21 cellular contexts compared by ENCODE assay signal in the genomic region with DNA sequence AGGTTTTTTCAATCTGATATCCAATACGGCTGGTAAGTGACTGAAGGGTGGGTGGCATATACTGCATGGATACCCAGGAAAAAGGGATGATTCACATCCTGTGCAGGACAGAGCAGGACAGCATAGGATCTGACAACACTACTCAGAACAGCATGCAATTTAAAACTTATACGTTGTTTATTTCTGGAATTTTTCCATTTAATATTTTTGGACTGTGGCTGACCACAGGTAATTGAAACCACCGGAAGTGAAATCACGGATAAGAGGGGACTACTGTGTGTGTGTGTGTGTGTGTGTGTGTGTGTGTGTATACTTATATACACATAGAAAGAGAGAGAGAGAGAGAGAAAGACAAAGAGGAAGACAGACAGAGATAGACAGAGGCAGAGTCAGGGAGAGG. TPM values are rescaled to one million over a fixed set of nuclear protein-coding genes. Genes with fewer than 3 reads are reported as not detected.
DNase-seq lines count a peak whose midpoint lies in the region; ATAC-seq and TF ChIP-seq lines count a peak whose summit lies in the region.
"Had no signal": no experiment of that assay in that cellular context is flagged by ENCODE, and none has a peak within 500 bp of the region (broad histone marks: within the 10 kb centered on the region; RNA-seq: fewer than 3 reads in every experiment).

No MANE protein-coding gene starts in this region.

- H3K27ac ChIP-seq in GM23248 (no peak overlapping the region), RWPE1 (no peak overlapping the region)
- H3K27ac ChIP-seq: C4-2B, spleen, tibial artery had no signal

- H3K4me2 ChIP-seq in GM23248 (ENCODE audit: unreplicated experiment) (no peak overlapping the region), skeletal muscle satellite cell (ENCODE audit: low read length) (peak overlapping the region; percentile 28)

- no peaks in the 10 kb centered on the region for H3K9me3 Mint-ChIP-seq in activated T-cell treated with anti-CD3 and anti-CD28 coated beads, Interleukin-2, amount 50 U/mL, for 24 hours

- H3K4me1 Mint-ChIP-seq in activated T-cell treated with anti-CD3 and anti-CD28 coated beads, Interleukin-2, amount 50 U/mL, for 24 hours (ENCODE audit: low read depth): no peaks in the 10 kb centered on the region

- in situ Hi-C loops in GM23248 (cut with MboI): no loop called here

- no peak overlapping the region for H2AFZ ChIP-seq in GM23248

- CTCF ChIA-PET in RWPE1 (lab: Yijun Ruan, JAX): interaction anchor here (0.6 kb wide), 1 partner anchor 21 kb away, joined by 5 read pairs; no protein-coding TSS in a partner anchor

- H3K9me3 ChIP-seq in GM23248 (ENCODE audit: low read depth) (no peaks in the 10 kb centered on the region), skeletal muscle satellite cell (replicated peaks; ENCODE audit: low read length) (no peaks in the 10 kb centered on the region)
- H3K9me3 ChIP-seq: spleen, tibial artery had no signal

- no peaks in the 10 kb centered on the region for H3K36me3 Mint-ChIP-seq in activated T-cell treated with anti-CD3 and anti-CD28 coated beads, Interleukin-2, amount 50 U/mL, for 24 hours (ENCODE audit: low read depth)
- H3K36me3 Mint-ChIP-seq: natural killer cell treated with Interleukin-12 subunit alpha and Interleukin-12 subunit beta and Interleukin-15 and Interleukin-18, amount 100 ng/mL, for 72 hours had no signal

- no peak for ATAC-seq in HG02642 (IDR thresholded peaks at IDR 0.05; ENCODE audit: poor library complexity, unreplicated experiment)
- ATAC-seq: HCT116; HepG2; natural killer cell treated with Interleukin-12 subunit alpha and Interleukin-12 subunit beta and Interleukin-15 and Interleukin-18, amount 100 ng/mL, for 72 hours had no signal

- H3K27me3 Mint-ChIP-seq in activated T-cell treated with anti-CD3 and anti-CD28 coated beads, Interleukin-2, amount 50 U/mL, for 24 hours: peaks cover 6% of the 10 kb centered on the region
- H3K27me3 Mint-ChIP-seq: natural killer cell treated with Interleukin-12 subunit alpha and Interleukin-12 subunit beta and Interleukin-15 and Interleukin-18, amount 100 ng/mL, for 72 hours had no signal

- no peak for TF ChIP-seq CTCF in RWPE1 (conservative IDR thresholded peaks at IDR 0.05; ENCODE audit: low read depth)
- TF ChIP-seq CTCF in epithelial cell of esophagus (IDR thresholded peaks at IDR 0.05; ENCODE audit: insufficient read depth, low read depth, low read length, missing control alignments): no peak

- H3K9me2 ChIP-seq in GM23248 (ENCODE audit: insufficient read depth): no peaks in the 10 kb centered on the region

- H3K79me2 ChIP-seq in GM23248 (ENCODE audit: insufficient read depth): no peaks in the 10 kb centered on the region

- no peak for TF ChIP-seq POLR2A in erythroblast (IDR thresholded peaks at IDR 0.05; ENCODE audit: low read length)

- H3K9ac ChIP-seq in GM23248 (no peak overlapping the region), skeletal muscle satellite cell (ENCODE audit: low read depth, low read length) (no peak overlapping the region)

- peaks cover 27% of the 10 kb centered on the region for H3K4me1 ChIP-seq in GM23248 (ENCODE audit: insufficient read depth)
- H3K4me1 ChIP-seq in skeletal muscle satellite cell (ENCODE audit: control insufficient read depth, insufficient read depth, low read length): peaks cover 6% of the 10 kb centered on the region
- H3K4me1 ChIP-seq: tibial artery had no signal

- H3F3A ChIP-seq in GM23248 (ENCODE audit: insufficient read depth): peaks cover 20% of the 10 kb centered on the region; the same call in 1 of the 2 replicates

- WGBS in GM23248 (ENCODE audit: low coverage in 1 of 2, low lambda C conversion rate in 2 of 2, missing lambda C conversion rate in 2 of 2), 2 experiments: 9 to 16% methylated on average over 4 of the region's 4 CpGs

- POLR2A ChIA-PET in RWPE1 (lab: Yijun Ruan, JAX; ENCODE audit: low non-redundant PET): no interaction called here

- H3K27me3 ChIP-seq in GM23248 (replicated peaks; ENCODE audit: insufficient read depth) (no peaks in the 10 kb centered on the region), skeletal muscle satellite cell (ENCODE audit: control insufficient read depth, insufficient read depth, low read length) (no peaks in the 10 kb centered on the region)
- H3K27me3 ChIP-seq: spleen, tibial artery had no signal

- H3K4me3 ChIP-seq in GM23248: no peak overlapping the region
- H3K4me3 ChIP-seq in epithelial cell of esophagus (ENCODE audit: low read length): no peak overlapping the region
- no peak overlapping the region for H3K4me3 ChIP-seq in skeletal muscle satellite cell (ENCODE audit: low read length)
- H3K4me3 ChIP-seq: lung, spleen, tibial artery had no signal

- H3K36me3 ChIP-seq in GM23248 (ENCODE audit: low read depth): no peaks in the 10 kb centered on the region
- no peaks in the 10 kb centered on the region for H3K36me3 ChIP-seq in skeletal muscle satellite cell (ENCODE audit: insufficient read depth, low read length)
- H3K36me3 ChIP-seq: spleen, tibial artery had no signal

- DNase-seq in GM23248 (peak; percentile 16), RWPE1 (ENCODE audit: low spot score) (peak; percentile 5), epithelial cell of esophagus (ENCODE audit: low read depth) (peak; percentile 60), erythroblast (lab: John Stamatoyannopoulos, UW) (no peak), NCI-H1436 treated with DMSO at 0.1 percent for 48 hours (lab: John Stamatoyannopoulos, UW) (no peak)
- DNase-seq in activated T-cell treated with anti-CD3 and anti-CD28 coated beads, Interleukin-2, amount 50 U/mL, for 24 hours: no peak
- DNase-seq: activated CD4-positive, alpha-beta T cell treated with anti-CD3 and anti-CD28 coated beads for 1 hour; cortex of kidney; DMS79; NCI-H2029 treated with DMSO at 0.1 percent for 48 hours; NCI-H510A; spleen; T1000; tibial artery had no signal

- H3K27ac Mint-ChIP-seq in activated T-cell treated with anti-CD3 and anti-CD28 coated beads, Interleukin-2, amount 50 U/mL, for 24 hours: no peak overlapping the region
- H3K27ac Mint-ChIP-seq: natural killer cell treated with Interleukin-12 subunit alpha and Interleukin-12 subunit beta and Interleukin-15 and Interleukin-18, amount 100 ng/mL, for 72 hours had no signal

- no peak overlapping the region for H3K4me3 Mint-ChIP-seq in activated T-cell treated with anti-CD3 and anti-CD28 coated beads, Interleukin-2, amount 50 U/mL, for 24 hours
- H3K4me3 Mint-ChIP-seq: natural killer cell treated with Interleukin-12 subunit alpha and Interleukin-12 subunit beta and Interleukin-15 and Interleukin-18, amount 100 ng/mL, for 72 hours had no signal

- H4K20me1 ChIP-seq in GM23248 (ENCODE audit: insufficient read depth): no peaks in the 10 kb centered on the region

RNA-seq across cellular contexts. Expression of a gene that starts 23.0 kb away (rescaled TPM):
- total RNA-seq in GM23248 (2014; rRNA removed; shearing (Covaris generic)): not detected in 2 replicates
- polyA plus RNA-seq in GM23248 (2016; fragmentation: Nextera tagmentation; extraction: Ambion mirVana): not detected in 2 replicates
- total RNA-seq in skeletal muscle satellite cell (2012; rRNA removed): not detected in 2 replicates
- total RNA-seq: HepG2; natural killer cell treated with Interleukin-12 subunit alpha and Interleukin-12 subunit beta and Interleukin-15 and Interleukin-18, amount 100 ng/mL, for 72 hours had no signal

Comparison
In these comparisons a context has a peak if more than half of its experiments do, and no peak if none do; other contexts are left out.
1. DNase-seq: peak in GM23248 (single experiment), RWPE1 (single experiment) and epithelial cell of esophagus (single experiment); none in erythroblast (0 of 2), activated T-cell treated with anti-CD3 and anti-CD28 coated beads, Interleukin-2, amount 50 U/mL, for 24 hours (single experiment) and NCI-H1436 treated with DMSO at 0.1 percent for 48 hours (single experiment).